In genomic region chr14:94394025-94394493, GRCh38 we compare ENCODE assay signal across 1 cellular context.
TF ChIP-seq lines count a peak whose summit lies in the region.

No MANE protein-coding gene starts in this region.

TF ChIP-seq in HepG2, 621 proteins besides CTCF, POLR2A, EP300 and RAD21 (continues in another document):
- no peak for TF ChIP-seq ZNF24 (IDR thresholded peaks at IDR 0.05)
- TF ChIP-seq ZMYM3 (CRISPR knock-in tag; IDR thresholded peaks at IDR 0.05): peak; percentile 100
- peak; percentile 13 for TF ChIP-seq ASH2L (IDR thresholded peaks at IDR 0.05; ENCODE audit: insufficient read length, low read depth, low read length)
- TF ChIP-seq SIN3B (IDR thresholded peaks at IDR 0.05; ENCODE audit: low read length): no peak
- TF ChIP-seq BRD4 (CRISPR knock-in tag; IDR thresholded peaks at IDR 0.05): no peak
- TF ChIP-seq ZNF556 (CRISPR knock-in tag; IDR thresholded peaks at IDR 0.05; ENCODE audit: borderline replicate concordance): no peak
- no peak for TF ChIP-seq ARID2 (CRISPR knock-in tag; IDR thresholded peaks at IDR 0.05; ENCODE audit: borderline replicate concordance)
- TF ChIP-seq PREB (CRISPR knock-in tag; IDR thresholded peaks at IDR 0.05): no peak
- no peak for TF ChIP-seq ZNF615 (CRISPR knock-in tag; IDR thresholded peaks at IDR 0.05; ENCODE audit: borderline replicate concordance)
- TF ChIP-seq HNRNPH1 (optimal IDR thresholded peaks at IDR 0.05; ENCODE audit: low read depth, low read length): no peak
- TF ChIP-seq AGO1 (IDR thresholded peaks at IDR 0.05; ENCODE audit: low read depth, low read length, poor library complexity, severe bottlenecking): no peak
- TF ChIP-seq SRSF9 (IDR thresholded peaks at IDR 0.05; ENCODE audit: borderline replicate concordance, insufficient read depth, low read depth, low read length, poor library complexity, severe bottlenecking): no peak
- no peak for TF ChIP-seq NCOA5 (CRISPR knock-in tag; IDR thresholded peaks at IDR 0.05)
- TF ChIP-seq MTF2 (CRISPR knock-in tag; IDR thresholded peaks at IDR 0.05; ENCODE audit: borderline replicate concordance): no peak
- no peak for TF ChIP-seq ZFP37 (CRISPR knock-in tag; IDR thresholded peaks at IDR 0.05; ENCODE audit: borderline replicate concordance)
- TF ChIP-seq JUN (CRISPR knock-in tag; IDR thresholded peaks at IDR 0.05): no peak
- TF ChIP-seq PLSCR1 (CRISPR knock-in tag; IDR thresholded peaks at IDR 0.05; ENCODE audit: borderline replicate concordance): no peak
- TF ChIP-seq MED8 (CRISPR knock-in tag; IDR thresholded peaks at IDR 0.05; ENCODE audit: insufficient replicate concordance): no peak
- TF ChIP-seq ZSCAN20 (CRISPR knock-in tag; IDR thresholded peaks at IDR 0.05; ENCODE audit: borderline replicate concordance): no peak
- no peak for TF ChIP-seq BRF2 (CRISPR knock-in tag; IDR thresholded peaks at IDR 0.05)
- no peak for TF ChIP-seq BCL3 (CRISPR knock-in tag; IDR thresholded peaks at IDR 0.05)
- TF ChIP-seq ZNF580 (CRISPR knock-in tag; IDR thresholded peaks at IDR 0.05; ENCODE audit: borderline replicate concordance, low read depth): no peak
- no peak for TF ChIP-seq FOXP1 (IDR thresholded peaks at IDR 0.05)
- TF ChIP-seq FOXP1 (CRISPR knock-in tag; IDR thresholded peaks at IDR 0.05): 0 out of 2 replicates have a peak, but pooled peaks have one; percentile 8
- TF ChIP-seq NFRKB (IDR thresholded peaks at IDR 0.05): no peak
- no peak for TF ChIP-seq ZFYVE20 (CRISPR knock-in tag; IDR thresholded peaks at IDR 0.05; ENCODE audit: borderline replicate concordance, low read depth)
- TF ChIP-seq ZNF564 (CRISPR knock-in tag; IDR thresholded peaks at IDR 0.05): 0 out of 2 replicates have a peak, but pooled peaks have one; percentile 28
- TF ChIP-seq LBX2 (CRISPR knock-in tag; IDR thresholded peaks at IDR 0.05; ENCODE audit: borderline replicate concordance): no peak
- no peak for TF ChIP-seq ARNT2 (CRISPR knock-in tag; IDR thresholded peaks at IDR 0.05; ENCODE audit: low read depth)
- TF ChIP-seq IKZF4 (CRISPR knock-in tag; IDR thresholded peaks at IDR 0.05; ENCODE audit: borderline replicate concordance, low read depth, not compliant biosample characterization): no peak
- no peak for TF ChIP-seq SP2 (CRISPR knock-in tag; IDR thresholded peaks at IDR 0.05)
- TF ChIP-seq ARID5B (CRISPR knock-in tag; IDR thresholded peaks at IDR 0.05): no peak; the same call in 1 of the 2 replicates
- TF ChIP-seq ISX (CRISPR knock-in tag; conservative IDR thresholded peaks at IDR 0.05): no peak
- TF ChIP-seq ZNF432 (CRISPR knock-in tag; IDR thresholded peaks at IDR 0.05; ENCODE audit: borderline replicate concordance): no peak
- no peak for TF ChIP-seq ZBTB46 (CRISPR knock-in tag; IDR thresholded peaks at IDR 0.05; ENCODE audit: borderline replicate concordance)
- TF ChIP-seq SSRP1 (CRISPR knock-in tag; IDR thresholded peaks at IDR 0.05): no peak
- TF ChIP-seq SMAD3 (CRISPR knock-in tag; IDR thresholded peaks at IDR 0.05): 0 out of 2 replicates have a peak, but pooled peaks have one; percentile 11
- TF ChIP-seq RELA (CRISPR knock-in tag; IDR thresholded peaks at IDR 0.05): no peak
- no peak for TF ChIP-seq ZNF567 (CRISPR knock-in tag; IDR thresholded peaks at IDR 0.05; ENCODE audit: borderline replicate concordance)
- no peak for TF ChIP-seq STAT6 (CRISPR knock-in tag; IDR thresholded peaks at IDR 0.05; ENCODE audit: borderline replicate concordance)
- TF ChIP-seq ZBED4 (CRISPR knock-in tag; IDR thresholded peaks at IDR 0.05; ENCODE audit: borderline replicate concordance): no peak
- no peak for TF ChIP-seq CBFB (CRISPR knock-in tag; IDR thresholded peaks at IDR 0.05)
- no peak for TF ChIP-seq PHF21A (CRISPR knock-in tag; IDR thresholded peaks at IDR 0.05)
- TF ChIP-seq XRCC5 (optimal IDR thresholded peaks at IDR 0.05; ENCODE audit: low read length): no peak
- no peak for TF ChIP-seq NONO (IDR thresholded peaks at IDR 0.05)
- 0 out of 2 replicates have a peak, but pooled peaks have one; percentile 51 for TF ChIP-seq NONO (CRISPR knock-in tag; conservative IDR thresholded peaks at IDR 0.05)
